2 cellular contexts compared by ENCODE assay signal in the genomic region with DNA sequence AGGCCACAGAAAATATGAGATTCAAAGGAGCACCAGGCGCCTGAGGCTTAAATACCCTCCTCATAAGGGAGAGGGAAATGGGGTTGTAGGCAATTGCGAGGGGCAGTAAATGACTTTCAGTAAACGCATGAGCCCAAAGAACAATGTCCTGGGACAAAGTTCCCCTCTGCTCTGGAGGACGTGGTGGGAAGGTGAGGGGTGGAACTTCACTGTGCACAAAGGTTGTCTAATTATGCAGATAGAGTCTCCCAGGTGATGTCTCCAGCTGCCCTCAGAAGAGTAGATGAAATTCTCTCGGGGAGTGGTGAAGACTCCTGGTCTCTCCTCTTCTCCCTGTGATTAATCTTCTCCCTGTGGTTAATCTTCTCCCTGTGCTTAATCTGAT.
A peak's percentile ranks its signal among the peaks of the same experiment; 100 is the strongest.
TF ChIP-seq lines count a peak whose summit lies in the region.

No MANE protein-coding gene starts in this region.

TF ChIP-seq in HepG2, 621 proteins besides CTCF, POLR2A, EP300 and RAD21 (continued from another document):
- TF ChIP-seq ZNF530 (CRISPR knock-in tag; IDR thresholded peaks at IDR 0.05; ENCODE audit: low read depth): peak; percentile 63; the same call in 1 of the 2 replicates

TF ChIP-seq in neural cell, 6 proteins besides CTCF, POLR2A, EP300 and RAD21:
- TF ChIP-seq, protein P1, sequence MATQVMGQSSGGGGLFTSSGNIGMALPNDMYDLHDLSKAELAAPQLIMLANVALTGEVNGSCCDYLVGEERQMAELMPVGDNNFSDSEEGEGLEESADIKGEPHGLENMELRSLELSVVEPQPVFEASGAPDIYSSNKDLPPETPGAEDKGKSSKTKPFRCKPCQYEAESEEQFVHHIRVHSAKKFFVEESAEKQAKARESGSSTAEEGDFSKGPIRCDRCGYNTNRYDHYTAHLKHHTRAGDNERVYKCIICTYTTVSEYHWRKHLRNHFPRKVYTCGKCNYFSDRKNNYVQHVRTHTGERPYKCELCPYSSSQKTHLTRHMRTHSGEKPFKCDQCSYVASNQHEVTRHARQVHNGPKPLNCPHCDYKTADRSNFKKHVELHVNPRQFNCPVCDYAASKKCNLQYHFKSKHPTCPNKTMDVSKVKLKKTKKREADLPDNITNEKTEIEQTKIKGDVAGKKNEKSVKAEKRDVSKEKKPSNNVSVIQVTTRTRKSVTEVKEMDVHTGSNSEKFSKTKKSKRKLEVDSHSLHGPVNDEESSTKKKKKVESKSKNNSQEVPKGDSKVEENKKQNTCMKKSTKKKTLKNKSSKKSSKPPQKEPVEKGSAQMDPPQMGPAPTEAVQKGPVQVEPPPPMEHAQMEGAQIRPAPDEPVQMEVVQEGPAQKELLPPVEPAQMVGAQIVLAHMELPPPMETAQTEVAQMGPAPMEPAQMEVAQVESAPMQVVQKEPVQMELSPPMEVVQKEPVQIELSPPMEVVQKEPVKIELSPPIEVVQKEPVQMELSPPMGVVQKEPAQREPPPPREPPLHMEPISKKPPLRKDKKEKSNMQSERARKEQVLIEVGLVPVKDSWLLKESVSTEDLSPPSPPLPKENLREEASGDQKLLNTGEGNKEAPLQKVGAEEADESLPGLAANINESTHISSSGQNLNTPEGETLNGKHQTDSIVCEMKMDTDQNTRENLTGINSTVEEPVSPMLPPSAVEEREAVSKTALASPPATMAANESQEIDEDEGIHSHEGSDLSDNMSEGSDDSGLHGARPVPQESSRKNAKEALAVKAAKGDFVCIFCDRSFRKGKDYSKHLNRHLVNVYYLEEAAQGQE (IDR thresholded peaks at IDR 0.05; ENCODE audit: borderline replicate concordance): no peak
- no peak for TF ChIP-seq EZH2 (IDR thresholded peaks at IDR 0.05; ENCODE audit: borderline replicate concordance, insufficient read depth, low read length, poor library complexity, severe bottlenecking)
- no peak for TF ChIP-seq MXI1 (conservative IDR thresholded peaks at IDR 0.05; ENCODE audit: poor library complexity, severe bottlenecking)
- TF ChIP-seq POLR2AphosphoS5 (IDR thresholded peaks at IDR 0.05): no peak
- no peak for TF ChIP-seq SMC3 (conservative IDR thresholded peaks at IDR 0.05; ENCODE audit: poor library complexity)
- TF ChIP-seq TAF1 (IDR thresholded peaks at IDR 0.05; ENCODE audit: low read depth): no peak
